9 cellular contexts compared by ENCODE assay signal in genomic region chr2:224927671-224928173, GRCh38.
DNase-seq lines count a peak whose midpoint lies in the region; ATAC-seq and TF ChIP-seq lines count a peak whose summit lies in the region.
"Had no signal": no experiment of that assay in that cellular context is flagged by ENCODE, and none has a peak within 500 bp of the region (broad histone marks: within the 10 kb centered on the region; RNA-seq: fewer than 3 reads in every experiment).

No MANE protein-coding gene starts in this region.

- DNase-seq in PC-3 (peak; percentile 70), natural killer cell (no peak), dedifferentiated amniotic fluid mesenchymal stem cell (ENCODE audit: extremely low spot score) (no peak), D341Med (ENCODE audit: low spot score) (no peak)
- DNase-seq in activated naive CD4-positive, alpha-beta T cell treated with anti-CD3 and anti-CD28 coated beads, Interleukin-2, amount 50 U/mL, for 72 hours (ENCODE audit: low spot score in 2 of 2), result peak; percentile 66 to 75
- DNase-seq: NCI-H1694 had no signal

- no peaks in the 10 kb centered on the region for H3K9me2 ChIP-seq in PC-3 (replicated peaks; ENCODE audit: low read length)

- no peaks in the 10 kb centered on the region for H3K9me3 Mint-ChIP-seq in activated naive CD4-positive, alpha-beta T cell treated with anti-CD3 and anti-CD28 coated beads, Interleukin-2, amount 50 U/mL, for 72 hours
- H3K9me3 Mint-ChIP-seq in natural killer cell, result no peaks in the 10 kb centered on the region

- H2AFZ ChIP-seq in ACC112 (ENCODE audit: low read length, unreplicated experiment) (no peak overlapping the region), PC-3 (ENCODE audit: low read length) (peak overlapping the region; percentile 33; the same call in 1 of the 2 replicates)

- H3K27ac ChIP-seq in ACC112 (ENCODE audit: low read depth, low read length) (peak overlapping the region; percentile 98), PC-3 (ENCODE audit: low read length) (peak overlapping the region; percentile 72)

- no TSS peak for BruUV-seq in PC-3 (replicated peaks; lab: Mats Ljungman, UMichigan)

- peak overlapping the region; percentile 58 for H3K4me3 Mint-ChIP-seq in natural killer cell

- H3K27me3 Mint-ChIP-seq in natural killer cell (ENCODE audit: low read depth in 2 of 2), result no peaks in the 10 kb centered on the region

- peak overlapping the region; percentile 49 for H3K9ac ChIP-seq in PC-3 (ENCODE audit: low read length)

- H3K27ac Mint-ChIP-seq in activated naive CD4-positive, alpha-beta T cell treated with anti-CD3 and anti-CD28 coated beads, Interleukin-2, amount 50 U/mL, for 72 hours, result peak overlapping the region; percentile 97 to 99
- H3K27ac Mint-ChIP-seq in natural killer cell, result peak overlapping the region; percentile 80 to 90

- H3K4me3 ChIP-seq in ACC112 (ENCODE audit: low read depth, low read length) (no peak overlapping the region), PC-3 (ENCODE audit: low read length) (no peak overlapping the region)

- H3K4me2 ChIP-seq in PC-3 (ENCODE audit: low read length), result peak overlapping the region; percentile 32

- H3K36me3 ChIP-seq in ACC112 (ENCODE audit: insufficient read depth, low read length) (no peaks in the 10 kb centered on the region), PC-3 (ENCODE audit: low read depth, low read length) (no peaks in the 10 kb centered on the region)

- ATAC-seq in PC-3 (peak; percentile 82), natural killer cell (peak; percentile 51 to 75 (median 68)), HG02938 (IDR thresholded peaks at IDR 0.05; ENCODE audit: unreplicated experiment) (no peak), HG02642 (IDR thresholded peaks at IDR 0.05; ENCODE audit: poor library complexity, unreplicated experiment) (no peak)
- peak; percentile 49 to 66 for ATAC-seq in activated naive CD4-positive, alpha-beta T cell treated with anti-CD3 and anti-CD28 coated beads, Interleukin-2, amount 50 U/mL, for 72 hours

- no peaks in the 10 kb centered on the region for H3F3A ChIP-seq in PC-3 (ENCODE audit: low read length, unreplicated experiment)

- TF ChIP-seq CTCF in PC-3 (conservative IDR thresholded peaks at IDR 0.05; ENCODE audit: low read depth, low read length) (no peak), natural killer cell (IDR thresholded peaks at IDR 0.05) (no peak)

- peaks cover 95 to 96% of the 10 kb centered on the region in 2 donors for H3K4me1 Mint-ChIP-seq in natural killer cell

- no peaks in the 10 kb centered on the region for H4K20me1 ChIP-seq in PC-3 (ENCODE audit: low read length)

- no peaks in the 10 kb centered on the region for H3K9me3 ChIP-seq in PC-3 (ENCODE audit: low read length)

- POLR2A ChIA-PET in PC-3 (lab: Charles Lee; ENCODE audit: unreplicated experiment), result interaction anchor here (0.7 to 0.9 kb wide), 2 partner anchors 43 to 71 kb away, joined by 3 to 8 read pairs; no protein-coding TSS in a partner anchor

- peaks cover 13% of the 10 kb centered on the region for H3K79me2 ChIP-seq in ACC112 (ENCODE audit: control insufficient read depth, insufficient read depth, low read length, unreplicated experiment)
- H3K79me2 ChIP-seq in PC-3 (ENCODE audit: low read length), result no peaks in the 10 kb centered on the region

- peaks cover 55 to 70% of the 10 kb centered on the region in 2 donors for H3K36me3 Mint-ChIP-seq in activated naive CD4-positive, alpha-beta T cell treated with anti-CD3 and anti-CD28 coated beads, Interleukin-2, amount 50 U/mL, for 72 hours
- H3K36me3 Mint-ChIP-seq in natural killer cell, result peaks cover 8% of the 10 kb centered on the region

- CTCF ChIA-PET in PC-3 (lab: Charles Lee), result interaction anchor here (0.6 kb wide), 1 partner anchor 74 kb away, joined by 9 read pairs; no protein-coding TSS in a partner anchor

- intact Hi-C loops in PC-3 (cut with micrococcal nuclease) (loop anchor here (1.0 to 5.0 kb wide), 4 partner anchors 21 to 173 kb away; no protein-coding TSS in a partner anchor), natural killer cell (cut with micrococcal nuclease) (loop anchor here (2.0 to 5.0 kb wide), 4 partner anchors 19 to 115 kb away; partner anchors contain the start of gene DOCK10)

- H3K27me3 ChIP-seq in ACC112 (ENCODE audit: insufficient read depth, low read length) (no peaks in the 10 kb centered on the region), PC-3 (ENCODE audit: low read length) (no peaks in the 10 kb centered on the region)

- H3K4me1 ChIP-seq in ACC112 (ENCODE audit: control insufficient read depth, insufficient read depth, low read length, unreplicated experiment) (peaks cover 49% of the 10 kb centered on the region), PC-3 (ENCODE audit: insufficient read depth, low read length) (peaks cover 31% of the 10 kb centered on the region)

Comparison
In these comparisons a context has a peak if more than half of its experiments do, and no peak if none do; other contexts are left out.
1. ATAC-seq: peak in PC-3 (single experiment), activated naive CD4-positive, alpha-beta T cell treated with anti-CD3 and anti-CD28 coated beads, Interleukin-2, amount 50 U/mL, for 72 hours (2 of 2) and natural killer cell (3 of 3); none in HG02938 (single experiment) and HG02642 (single experiment).
2. DNase-seq: peak in PC-3 (single experiment) and activated naive CD4-positive, alpha-beta T cell treated with anti-CD3 and anti-CD28 coated beads, Interleukin-2, amount 50 U/mL, for 72 hours (2 of 2); none in natural killer cell (single experiment), dedifferentiated amniotic fluid mesenchymal stem cell (single experiment) and D341Med (single experiment).